In the genomic region with DNA sequence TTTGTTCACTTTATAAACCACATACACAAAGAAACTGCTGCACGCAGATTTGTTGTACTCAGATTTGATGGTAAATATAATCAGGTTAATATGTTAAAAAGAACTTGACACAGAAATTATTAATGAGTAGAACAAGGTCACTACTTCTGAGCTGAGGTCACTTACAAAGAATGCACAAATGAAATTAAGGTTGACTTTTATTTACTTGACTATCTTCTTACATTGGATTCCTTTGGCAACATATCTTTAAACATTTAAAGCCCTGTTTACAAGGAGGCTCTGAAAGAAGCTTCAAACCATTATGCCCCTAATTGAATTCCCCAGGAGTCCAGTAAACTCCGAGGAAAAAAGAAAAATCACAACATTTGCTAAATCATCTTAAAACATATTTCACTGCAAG, we compare ENCODE assay signal across 14 cellular contexts.
"Had no signal": no experiment of that assay in that cellular context is flagged by ENCODE, and none has a peak within 500 bp of the region (broad histone marks: within the 10 kb centered on the region; RNA-seq: fewer than 3 reads in every experiment).

No MANE protein-coding gene starts in this region.

- ATAC-seq: activated CD8-positive, alpha-beta memory T cell treated with anti-CD3 and anti-CD28 coated beads, Interleukin-2, amount 10 ng/mL, durations not matched to agents 7 days and 5 days; left colon; natural killer cell had no signal

- H3K4me3 ChIP-seq: sigmoid colon had no signal

- H3K27me3 Mint-ChIP-seq: activated CD8-positive, alpha-beta memory T cell treated with anti-CD3 and anti-CD28 coated beads, Interleukin-2, amount 10 ng/mL, durations not matched to agents 7 days and 5 days; activated naive CD8-positive, alpha-beta T cell treated with anti-CD3 and anti-CD28 coated beads for 36 hours; activated T-cell treated with anti-CD3 and anti-CD28 coated beads, Interleukin-2, amount 50 U/mL, for 24 hours had no signal

- H3K27ac Mint-ChIP-seq: activated CD8-positive, alpha-beta memory T cell treated with anti-CD3 and anti-CD28 coated beads, Interleukin-2, amount 10 ng/mL, durations not matched to agents 7 days and 5 days; activated naive CD8-positive, alpha-beta T cell treated with anti-CD3 and anti-CD28 coated beads for 36 hours; activated T-cell treated with anti-CD3 and anti-CD28 coated beads, Interleukin-2, amount 50 U/mL, for 24 hours; natural killer cell had no signal

- H3K4me3 Mint-ChIP-seq: activated CD8-positive, alpha-beta memory T cell treated with anti-CD3 and anti-CD28 coated beads, Interleukin-2, amount 10 ng/mL, durations not matched to agents 7 days and 5 days; activated naive CD8-positive, alpha-beta T cell treated with anti-CD3 and anti-CD28 coated beads for 36 hours; activated T-cell treated with anti-CD3 and anti-CD28 coated beads, Interleukin-2, amount 50 U/mL, for 24 hours; natural killer cell had no signal

- H3K27ac ChIP-seq: sigmoid colon had no signal

- H3K36me3 ChIP-seq: sigmoid colon had no signal

- H3K4me1 Mint-ChIP-seq: activated CD8-positive, alpha-beta memory T cell treated with anti-CD3 and anti-CD28 coated beads, Interleukin-2, amount 10 ng/mL, durations not matched to agents 7 days and 5 days; activated naive CD8-positive, alpha-beta T cell treated with anti-CD3 and anti-CD28 coated beads for 36 hours; natural killer cell had no signal

- H3K27me3 ChIP-seq: sigmoid colon had no signal

- H3K9me3 ChIP-seq: sigmoid colon had no signal

- H3K36me3 Mint-ChIP-seq: activated CD8-positive, alpha-beta memory T cell treated with anti-CD3 and anti-CD28 coated beads, Interleukin-2, amount 10 ng/mL, durations not matched to agents 7 days and 5 days; activated naive CD8-positive, alpha-beta T cell treated with anti-CD3 and anti-CD28 coated beads for 36 hours; natural killer cell had no signal

- DNase-seq: activated CD4-positive, alpha-beta T cell treated with anti-CD3 and anti-CD28 coated beads for 1 hour; activated CD4-positive, alpha-beta T cell treated with anti-CD3 and anti-CD28 coated beads, Interleukin-2, amount 50 U/mL, for 48 hours; activated CD8-positive, alpha-beta memory T cell treated with anti-CD3 and anti-CD28 coated beads, Interleukin-2, amount 10 ng/mL, durations not matched to agents 7 days and 5 days; activated gamma-delta T cell; activated naive CD8-positive, alpha-beta T cell treated with anti-CD3 and anti-CD28 coated beads for 36 hours; activated T-cell treated with anti-CD3 and anti-CD28 coated beads, Interleukin-2, amount 50 U/mL, for 24 hours; anterior cingulate cortex; left colon; mammary epithelial cell; natural killer cell; sigmoid colon; stimulated activated CD4-positive, alpha-beta T cell treated with anti-CD3 and anti-CD28 coated beads, Interleukin-2, amount 100 ng/mL, for 24 hours; stimulated activated naive CD4-positive, alpha-beta T cell treated with Interleukin-2 at 50 U/mL for 16 hours; trophoblast cell had no signal
